Comparison of ENCODE assay signal across 9 cellular contexts in the genomic region with DNA sequence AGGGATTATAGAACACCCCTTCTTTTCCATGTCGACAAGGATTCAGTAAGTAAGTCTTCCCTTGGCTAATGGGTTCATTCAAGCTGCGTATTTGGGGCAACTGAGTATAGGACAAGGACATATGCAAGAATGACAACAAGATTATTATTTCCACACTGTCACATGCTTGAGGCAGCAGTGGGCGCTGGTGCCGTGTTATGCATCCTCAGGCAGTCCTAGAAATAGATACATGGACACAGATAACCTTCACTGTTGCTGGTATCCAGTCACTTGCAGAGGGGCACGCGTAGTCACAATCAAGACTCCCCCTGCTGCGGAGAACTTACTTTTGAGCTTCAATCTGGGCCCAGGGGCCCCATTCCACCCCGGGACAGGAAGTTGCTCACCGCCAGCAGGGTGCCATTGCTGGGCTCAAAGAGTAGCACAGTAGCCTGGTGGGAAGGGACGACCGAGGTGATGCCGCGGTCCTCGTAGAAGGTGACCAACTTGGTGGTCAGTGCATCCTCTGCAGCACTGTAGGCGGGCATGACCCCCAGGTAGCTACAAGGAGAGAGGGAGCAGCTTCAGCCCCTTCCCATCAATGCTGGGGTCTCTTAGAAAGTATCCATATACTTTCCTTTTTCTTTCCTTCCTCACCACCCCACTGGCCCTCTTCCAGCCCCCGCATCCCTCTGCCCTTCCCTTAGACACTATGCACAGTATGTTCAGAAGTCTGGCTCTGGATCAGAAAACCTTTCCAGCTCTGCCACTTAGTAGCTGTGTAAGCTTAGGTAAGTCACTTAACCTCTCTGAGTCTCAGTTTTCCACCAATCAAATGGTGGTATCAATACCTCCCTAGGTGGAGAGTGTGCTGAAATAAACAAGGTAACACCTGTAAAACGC. TPM values are rescaled to one million over a fixed set of nuclear protein-coding genes. Genes with fewer than 3 reads are reported as not detected.
DNase-seq lines count a peak whose midpoint lies in the region; ATAC-seq and TF ChIP-seq lines count a peak whose summit lies in the region.
"Had no signal": no experiment of that assay in that cellular context is flagged by ENCODE, and none has a peak within 500 bp of the region (broad histone marks: within the 10 kb centered on the region; RNA-seq: fewer than 3 reads in every experiment).

No MANE protein-coding gene starts in this region.

- peak overlapping the region in 1 of 2 donors; percentile 78 for H3K9ac ChIP-seq in colonic mucosa (ENCODE audit: low read depth in 2 of 2, low read length in 2 of 2)

- ATAC-seq in right lobe of liver (no peak), upper lobe of left lung (ENCODE audit: low FRiP score in 2 of 2) (no peak)

- H3K27ac ChIP-seq in colonic mucosa = peak overlapping the region; percentile 6
- peak overlapping the region in 1 of 3 donors; percentile 55 for H3K27ac ChIP-seq in right lobe of liver
- no peak overlapping the region for H3K27ac ChIP-seq in upper lobe of left lung
- H3K27ac ChIP-seq: SJCRH30 had no signal

- H3K27me3 ChIP-seq in colonic mucosa (no peaks in the 10 kb centered on the region), right lobe of liver (no peaks in the 10 kb centered on the region), upper lobe of left lung (peaks cover 0 to 20% (median 9%) of the 10 kb centered on the region in 4 donors)
- H3K27me3 ChIP-seq: SJCRH30 had no signal

- peak; percentile 24 for DNase-seq in NCI-H2196 (lab: John Stamatoyannopoulos, UW; ENCODE audit: unreplicated experiment)
- no peak for DNase-seq in NCI-H2196 treated with DMSO at 0.1 percent for 48 hours (lab: John Stamatoyannopoulos, UW; ENCODE audit: unreplicated experiment)
- DNase-seq in colonic mucosa = no peak
- DNase-seq in right lobe of liver = no peak
- DNase-seq in upper lobe of left lung = no peak
- no peak for DNase-seq in DMS114 treated with DMSO at 0.1 percent for 48 hours (lab: John Stamatoyannopoulos, UW; ENCODE audit: unreplicated experiment)
- no peak for DNase-seq in stimulated activated CD4-positive, alpha-beta T cell treated with anti-CD3 and anti-CD28 coated beads, Interleukin-2, amount 100 ng/mL, for 48 hours
- DNase-seq in activated T-cell treated with anti-CD3 and anti-CD28 coated beads for 4 hours = no peak
- DNase-seq: SJCRH30 had no signal

- intact Hi-C loops in colonic mucosa (cut with DNase I) = loop anchor here (5.0 kb wide), 1 partner anchor 90 kb away; no protein-coding TSS in a partner anchor
- intact Hi-C loops in right lobe of liver (cut with DNase I) = loop anchor here in 1 of 2 donors (5.0 kb wide), 1 partner anchor 90 kb away; no protein-coding TSS in a partner anchor

- H3K36me3 ChIP-seq in colonic mucosa = no peaks in the 10 kb centered on the region
- H3K36me3 ChIP-seq in right lobe of liver = no peaks in the 10 kb centered on the region
- H3K36me3 ChIP-seq in upper lobe of left lung = no peaks in the 10 kb centered on the region
- H3K36me3 ChIP-seq: SJCRH30 had no signal

- no peak for TF ChIP-seq POLR2A in right lobe of liver (IDR thresholded peaks at IDR 0.05)
- TF ChIP-seq POLR2A in upper lobe of left lung (IDR thresholded peaks at IDR 0.05) = no peak

- no peak for TF ChIP-seq EP300 in upper lobe of left lung (IDR thresholded peaks at IDR 0.05)

- WGBS in right lobe of liver (ENCODE audit: insufficient coverage, low coverage, low lambda C conversion rate, missing lambda C conversion rate) = 61% methylated on average over 8 of the region's 17 CpGs
- 69 to 71% methylated on average over 12 to 17 of the region's 17 CpGs for WGBS in upper lobe of left lung, 2 donors

- TF ChIP-seq CTCF in colonic mucosa (IDR thresholded peaks at IDR 0.05) = no peak
- TF ChIP-seq CTCF in right lobe of liver (IDR thresholded peaks at IDR 0.05) = no peak
- no peak for TF ChIP-seq CTCF in upper lobe of left lung (IDR thresholded peaks at IDR 0.05)

- H3K4me1 ChIP-seq in colonic mucosa (no peaks in the 10 kb centered on the region), right lobe of liver (peaks cover 0 to 11% (median 0%) of the 10 kb centered on the region in 4 donors), upper lobe of left lung (peaks cover 8 to 11% (median 9%) of the 10 kb centered on the region in 4 donors)
- H3K4me1 ChIP-seq: SJCRH30 had no signal

- H3K9me3 ChIP-seq in colonic mucosa = no peaks in the 10 kb centered on the region
- H3K9me3 ChIP-seq in right lobe of liver = no peaks in the 10 kb centered on the region
- H3K9me3 ChIP-seq in upper lobe of left lung = no peaks in the 10 kb centered on the region
- H3K9me3 ChIP-seq: SJCRH30 had no signal

- H3K4me3 ChIP-seq in colonic mucosa (peak overlapping the region; percentile 42), right lobe of liver (peak overlapping the region; percentile 45 to 59 (median 57)), upper lobe of left lung (peak overlapping the region in 3 of 4 donors; percentile 33 to 54 (median 53))
- H3K4me3 ChIP-seq: SJCRH30 had no signal

RNA-seq across cellular contexts. Expression of a gene that starts 0.8 kb away (rescaled TPM):
- total RNA-seq in colonic mucosa = 10 to 100 TPM; 10.4 to 14.0 TPM
- 10 to 100 TPM in 2 of 6 experiments, 1 to 10 TPM in 4; 4.4 to 14.9 (median 5.9) TPM for total RNA-seq in right lobe of liver
- 10 to 100 TPM in 2 of 6 donors, 1 to 10 TPM in 4; 2.0 to 18.6 (median 7.8) TPM for total RNA-seq in upper lobe of left lung
- total RNA-seq: SJCRH30 had no signal

RNA-seq across cellular contexts. Expression of a gene that starts 43.8 kb away (rescaled TPM):
- total RNA-seq in colonic mucosa (10 to 100 TPM; 41.3 to 62.9 TPM), right lobe of liver (10 to 100 TPM in 5 of 6 experiments, 1 to 10 TPM in 1; 10.0 to 16.3 (median 11.4) TPM), upper lobe of left lung (under 1 TPM in 1 of 6 donors, not detected in 5; 0.06 TPM)

Comparison
In these comparisons a context has a peak if more than half of its experiments do, and no peak if none do; other contexts are left out.
1. RNA of a gene that starts 43.8 kb away (total RNA-seq): 41.3 to 62.9 TPM in colonic mucosa and 10.0 to 16.3 TPM in right lobe of liver; 0.06 TPM in upper lobe of left lung; every median in the first group is over 10 times any median in the second.
2. Peak in every context shown above with its lines, with median percentiles within 50 percentile points of each other: H3K4me3 ChIP-seq.